ENCODE assay signal across 1 cellular context in genomic region chr13:113001251-113002140, GRCh38.
TF ChIP-seq lines count a peak whose summit lies in the region.

No MANE protein-coding gene starts in this region.

TF ChIP-seq in GM23338, 12 proteins besides CTCF, POLR2A, EP300 and RAD21 (continued from another document):
- TF ChIP-seq REST (IDR thresholded peaks at IDR 0.05; ENCODE audit: unreplicated experiment) (no peak), ZNF114 (CRISPR knock-in tag; IDR thresholded peaks at IDR 0.05) (no peak), ZNF331 (CRISPR knock-in tag; IDR thresholded peaks at IDR 0.05; ENCODE audit: low read depth) (no peak)
